ENCODE assay signal across 7 cellular contexts in the genomic region with DNA sequence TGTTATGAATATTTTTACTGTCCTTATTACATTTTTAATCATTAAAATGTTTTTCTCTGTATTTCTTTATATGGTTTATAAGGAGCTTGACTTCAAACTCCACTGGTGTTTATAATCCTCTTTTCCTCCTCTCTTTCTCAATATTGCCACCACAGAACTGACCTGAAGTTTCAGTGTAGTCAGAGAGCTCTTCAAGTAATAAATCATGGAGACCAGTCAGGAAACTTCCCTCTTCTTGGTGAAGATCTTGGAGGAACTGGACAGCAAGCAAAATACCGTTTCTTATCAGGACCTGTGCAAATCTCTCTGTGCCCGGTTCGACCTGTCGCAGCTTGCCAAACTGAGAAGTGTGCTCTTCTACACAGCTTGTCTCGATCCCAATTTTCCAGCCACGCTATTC.
"Had no signal": no experiment of that assay in that cellular context is flagged by ENCODE, and none has a peak within 500 bp of the region (broad histone marks: within the 10 kb centered on the region; RNA-seq: fewer than 3 reads in every experiment).

No MANE protein-coding gene starts in this region.

- ATAC-seq: GM23338, HepG2 had no signal

- H3K27ac ChIP-seq: HL-60 had no signal

- FAIRE-seq: H1, H54, HepG2 had no signal

- DNase-seq: H9, HCEC 1CT had no signal

- H2AFZ ChIP-seq: GM23338 had no signal

- H3K4me3 ChIP-seq: GM23338 had no signal

- H3K4me2 ChIP-seq: GM23338 had no signal
